12 cellular contexts compared by ENCODE assay signal in genomic region chr3:39176025-39176714, GRCh38. TPM values are rescaled to one million over a fixed set of nuclear protein-coding genes. Genes with fewer than 3 reads are reported as not detected.
A peak's percentile ranks its signal among the peaks of the same experiment; 100 is the strongest.
DNase-seq lines count a peak whose midpoint lies in the region; ATAC-seq and TF ChIP-seq lines count a peak whose summit lies in the region.
"Had no signal": no experiment of that assay in that cellular context is flagged by ENCODE, and none has a peak within 500 bp of the region (broad histone marks: within the 10 kb centered on the region; RNA-seq: fewer than 3 reads in every experiment).

No MANE protein-coding gene starts in this region.

- H3K4me1 Mint-ChIP-seq in T-helper 1 cell treated with Interleukin-12 subunit alpha and Interleukin-12 subunit beta and Interleukin-4 antibody, amounts not matched to agents 30 μg/mL and 1 μg/mL, for 36 hours (ENCODE audit: low read depth): peaks cover 41% of the 10 kb centered on the region
- H3K4me1 Mint-ChIP-seq in activated naive CD8-positive, alpha-beta T cell treated with anti-CD3 and anti-CD28 coated beads, Interleukin-2, amount 10 ng/mL, durations not matched to agents 7 days and 5 days: peaks cover 44% of the 10 kb centered on the region
- H3K4me1 Mint-ChIP-seq in stimulated activated naive B cell treated with anti-CD40 and anti-IgM and Interleukin-4, amounts not matched to agents 10 μg/mL and 1 μg/mL and 100 μg/mL, for 72 hours: peaks cover 18 to 24% of the 10 kb centered on the region in 2 donors

- no peak overlapping the region for H3K4me3 Mint-ChIP-seq in T-helper 1 cell treated with Interleukin-12 subunit alpha and Interleukin-12 subunit beta and Interleukin-4 antibody, amounts not matched to agents 30 μg/mL and 1 μg/mL, for 36 hours
- no peak overlapping the region for H3K4me3 Mint-ChIP-seq in activated naive CD8-positive, alpha-beta T cell treated with anti-CD3 and anti-CD28 coated beads, Interleukin-2, amount 10 ng/mL, durations not matched to agents 7 days and 5 days
- H3K4me3 Mint-ChIP-seq in stimulated activated naive B cell treated with anti-CD40 and anti-IgM and Interleukin-4, amounts not matched to agents 10 μg/mL and 1 μg/mL and 100 μg/mL, for 72 hours: no peak overlapping the region

- H3K27ac ChIP-seq in lower lobe of right lung: peak overlapping the region; percentile 81
- H3K27ac ChIP-seq: HL-60 had no signal

- POLR2A ChIA-PET in activated naive CD8-positive, alpha-beta T cell treated with anti-CD3 and anti-CD28 coated beads, Interleukin-2, amount 10 ng/mL, durations not matched to agents 7 days and 5 days (lab: Charles Lee): interaction anchor here (0.7 to 3.6 kb wide), 6 partner anchors 20 to 172 kb away, joined by 3 to 17 read pairs (median 4); partner anchors contain the start of genes GORASP1 and TTC21A

- peak overlapping the region; percentile 28 for H3K27ac Mint-ChIP-seq in T-helper 1 cell treated with Interleukin-12 subunit alpha and Interleukin-12 subunit beta and Interleukin-4 antibody, amounts not matched to agents 30 μg/mL and 1 μg/mL, for 36 hours
- H3K27ac Mint-ChIP-seq in activated naive CD8-positive, alpha-beta T cell treated with anti-CD3 and anti-CD28 coated beads, Interleukin-2, amount 10 ng/mL, durations not matched to agents 7 days and 5 days: peak overlapping the region; percentile 43
- H3K27ac Mint-ChIP-seq in stimulated activated naive B cell treated with anti-CD40 and anti-IgM and Interleukin-4, amounts not matched to agents 10 μg/mL and 1 μg/mL and 100 μg/mL, for 72 hours: peak overlapping the region; percentile 1

- no peaks in the 10 kb centered on the region for H3K36me3 ChIP-seq in lower lobe of right lung

- H3K9me3 Mint-ChIP-seq in T-helper 1 cell treated with Interleukin-12 subunit alpha and Interleukin-12 subunit beta and Interleukin-4 antibody, amounts not matched to agents 30 μg/mL and 1 μg/mL, for 36 hours: peaks cover 6% of the 10 kb centered on the region
- peaks cover 3% of the 10 kb centered on the region for H3K9me3 Mint-ChIP-seq in activated naive CD8-positive, alpha-beta T cell treated with anti-CD3 and anti-CD28 coated beads, Interleukin-2, amount 10 ng/mL, durations not matched to agents 7 days and 5 days
- H3K9me3 Mint-ChIP-seq in stimulated activated naive B cell treated with anti-CD40 and anti-IgM and Interleukin-4, amounts not matched to agents 10 μg/mL and 1 μg/mL and 100 μg/mL, for 72 hours: no peaks in the 10 kb centered on the region

- H3K36me3 Mint-ChIP-seq in T-helper 1 cell treated with Interleukin-12 subunit alpha and Interleukin-12 subunit beta and Interleukin-4 antibody, amounts not matched to agents 30 μg/mL and 1 μg/mL, for 36 hours (ENCODE audit: low read depth): peaks cover 9% of the 10 kb centered on the region
- peaks cover 11% of the 10 kb centered on the region for H3K36me3 Mint-ChIP-seq in activated naive CD8-positive, alpha-beta T cell treated with anti-CD3 and anti-CD28 coated beads, Interleukin-2, amount 10 ng/mL, durations not matched to agents 7 days and 5 days
- H3K36me3 Mint-ChIP-seq in stimulated activated naive B cell treated with anti-CD40 and anti-IgM and Interleukin-4, amounts not matched to agents 10 μg/mL and 1 μg/mL and 100 μg/mL, for 72 hours: no peaks in the 10 kb centered on the region

- no peak for TF ChIP-seq CTCF in lower lobe of right lung (IDR thresholded peaks at IDR 0.05)

- H3K4me3 ChIP-seq in lower lobe of right lung: no peak overlapping the region

- intact Hi-C loops in lower lobe of right lung (cut with DNase I): no loop called here

- peaks cover 4% of the 10 kb centered on the region for H3K27me3 Mint-ChIP-seq in T-helper 1 cell treated with Interleukin-12 subunit alpha and Interleukin-12 subunit beta and Interleukin-4 antibody, amounts not matched to agents 30 μg/mL and 1 μg/mL, for 36 hours (ENCODE audit: low read depth)
- peaks cover 10% of the 10 kb centered on the region for H3K27me3 Mint-ChIP-seq in activated naive CD8-positive, alpha-beta T cell treated with anti-CD3 and anti-CD28 coated beads, Interleukin-2, amount 10 ng/mL, durations not matched to agents 7 days and 5 days
- no peaks in the 10 kb centered on the region for H3K27me3 Mint-ChIP-seq in stimulated activated naive B cell treated with anti-CD40 and anti-IgM and Interleukin-4, amounts not matched to agents 10 μg/mL and 1 μg/mL and 100 μg/mL, for 72 hours

- H3K27me3 ChIP-seq in lower lobe of right lung (ENCODE audit: low read depth): no peaks in the 10 kb centered on the region

- H3K9me3 ChIP-seq in lower lobe of right lung: no peaks in the 10 kb centered on the region

- no peak for DNase-seq in T-helper 1 cell
- DNase-seq in activated naive CD8-positive, alpha-beta T cell treated with anti-CD3 and anti-CD28 coated beads, Interleukin-2, amount 10 ng/mL, durations not matched to agents 7 days and 5 days: peak; percentile 27
- no peak for DNase-seq in lower lobe of right lung
- DNase-seq in stimulated activated naive B cell treated with anti-CD40 and anti-IgM and Interleukin-4, amounts not matched to agents 10 μg/mL and 1 μg/mL and 100 μg/mL, for 72 hours: no peak
- DNase-seq in OCI-M2 (lab: John Stamatoyannopoulos, UW; ENCODE audit: unreplicated experiment): no peak
- DNase-seq: activated CD4-positive, alpha-beta T cell treated with anti-CD3 and anti-CD28 coated beads, Interleukin-2, amount 50 U/mL, for 48 hours; NCI-H1105 had no signal

- ATAC-seq in activated naive CD8-positive, alpha-beta T cell treated with anti-CD3 and anti-CD28 coated beads, Interleukin-2, amount 10 ng/mL, durations not matched to agents 7 days and 5 days (ENCODE audit: low read depth): no peak
- no peak for ATAC-seq in lower lobe of right lung
- no peak for ATAC-seq in stimulated activated naive B cell treated with anti-CD40 and anti-IgM and Interleukin-4, amounts not matched to agents 10 μg/mL and 1 μg/mL and 100 μg/mL, for 72 hours (replicated peaks)
- no peak for ATAC-seq in GM18511 (IDR thresholded peaks at IDR 0.05; ENCODE audit: unreplicated experiment)
- ATAC-seq in HG02852 (IDR thresholded peaks at IDR 0.05; ENCODE audit: unreplicated experiment): no peak
- ATAC-seq: Panc1 had no signal

- peaks cover 39% of the 10 kb centered on the region for H3K4me1 ChIP-seq in lower lobe of right lung

RNA-seq across cellular contexts. Expression of gene XIRP1, which starts 16.2 kb away (rescaled TPM):
- total RNA-seq in activated naive CD8-positive, alpha-beta T cell treated with anti-CD3 and anti-CD28 coated beads, Interleukin-2, amount 10 ng/mL, durations not matched to agents 7 days and 5 days: not detected
- total RNA-seq in lower lobe of right lung: not detected

RNA-seq across cellular contexts. Expression of gene CSRNP1, which starts 22.8 kb away (rescaled TPM):
- total RNA-seq in activated naive CD8-positive, alpha-beta T cell treated with anti-CD3 and anti-CD28 coated beads, Interleukin-2, amount 10 ng/mL, durations not matched to agents 7 days and 5 days: 10 to 100 TPM; 15.8 to 16.5 TPM
- 55.1 TPM for total RNA-seq in lower lobe of right lung
